Comparison of ENCODE assay signal across 4 cellular contexts in the genomic region with DNA sequence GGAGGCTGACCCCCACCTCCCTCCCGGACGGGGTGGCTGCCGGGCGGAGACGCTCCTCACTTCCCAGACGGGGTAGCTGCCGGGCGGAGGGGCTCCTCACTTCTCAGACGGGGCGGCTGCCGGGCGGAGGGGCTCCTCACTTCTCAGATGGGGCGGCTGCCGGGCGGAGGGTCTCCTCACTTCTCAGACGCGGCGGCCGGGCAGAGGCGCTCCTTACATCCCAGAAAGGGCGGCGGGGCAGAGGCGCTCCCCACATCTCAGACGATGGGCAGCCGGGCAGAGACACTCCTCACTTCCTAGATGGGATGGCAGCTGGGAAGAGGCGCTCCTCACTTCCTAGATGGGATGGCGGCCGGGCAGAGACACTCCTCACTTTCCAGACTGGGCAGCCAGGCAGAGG. TPM values are rescaled to one million over a fixed set of nuclear protein-coding genes. Genes with fewer than 3 reads are reported as not detected.
"Had no signal": no experiment of that assay in that cellular context is flagged by ENCODE, and none has a peak within 500 bp of the region (broad histone marks: within the 10 kb centered on the region; RNA-seq: fewer than 3 reads in every experiment).

No MANE protein-coding gene starts in this region.

RNA-seq across cellular contexts. Expression of gene ARHGAP9, which starts 28.1 kb away (rescaled TPM):
- total RNA-seq: lung microvascular endothelial cell, mesothelial cell of epicardium had no signal
- polyA plus RNA-seq: keratinocyte, mammary epithelial cell had no signal
